13 cellular contexts compared by ENCODE assay signal in genomic region chr7:102978280-102978679, GRCh38.
A peak's percentile ranks its signal among the peaks of the same experiment; 100 is the strongest.
DNase-seq lines count a peak whose midpoint lies in the region; ATAC-seq and TF ChIP-seq lines count a peak whose summit lies in the region.
"Had no signal": no experiment of that assay in that cellular context is flagged by ENCODE, and none has a peak within 500 bp of the region (broad histone marks: within the 10 kb centered on the region; RNA-seq: fewer than 3 reads in every experiment).

No MANE protein-coding gene starts in this region.

- H3K4me3 ChIP-seq in mammary epithelial cell (replicated peaks in 1 of 3; ENCODE audit: insufficient read depth in 1 of 3, low read depth in 2 of 3, low read length in 3 of 3) (no peak overlapping the region), left lung (no peak overlapping the region)
- H3K4me3 ChIP-seq: colonic mucosa had no signal

- in situ Hi-C loops in Caki2 (cut with HindIII; ENCODE audit: low pct_unique_long_range_greater_than_20kb, low sequenced_read_pairs) (no loop called here), mammary epithelial cell (cut with MboI; ENCODE audit: low sequenced_read_pairs in 2 of 2) (no loop called here)

- H3K27me3 ChIP-seq in mammary epithelial cell (ENCODE audit: insufficient read depth, low read length) (no peaks in the 10 kb centered on the region), left lung (no peaks in the 10 kb centered on the region)
- H3K27me3 ChIP-seq: colonic mucosa had no signal

- CTCF ChIA-PET in mammary epithelial cell (lab: Charles Lee; ENCODE audit: low non-redundant PET), result no interaction called here

- H3K79me2 ChIP-seq in mammary epithelial cell (ENCODE audit: insufficient read depth, low read length), result no peaks in the 10 kb centered on the region
- H3K79me2 ChIP-seq: parathyroid adenoma had no signal

- peaks cover 9% of the 10 kb centered on the region for H3K4me1 ChIP-seq in mammary epithelial cell (ENCODE audit: insufficient read depth, low read length)
- H3K4me1 ChIP-seq in left lung, result no peaks in the 10 kb centered on the region
- H3K4me1 ChIP-seq: colonic mucosa, parathyroid adenoma had no signal

- H4K20me1 ChIP-seq in mammary epithelial cell (ENCODE audit: insufficient read depth, low read length), result no peaks in the 10 kb centered on the region

- peak overlapping the region; percentile 38 for H3K27ac ChIP-seq in mammary epithelial cell (ENCODE audit: insufficient read depth, low read depth, low read length)
- H3K27ac ChIP-seq in left lung, result no peak overlapping the region
- H3K27ac ChIP-seq: colonic mucosa, parathyroid adenoma had no signal

- H3K9me3 ChIP-seq in mammary epithelial cell (replicated peaks; ENCODE audit: insufficient read depth, low read length) (no peaks in the 10 kb centered on the region), left lung (peaks cover 0 to 3% of the 10 kb centered on the region in 2 donors)
- H3K9me3 ChIP-seq: colonic mucosa had no signal

- TF ChIP-seq CTCF in mammary epithelial cell (conservative IDR thresholded peaks at IDR 0.05 in 1 of 2, IDR thresholded peaks at IDR 0.05 in 1 of 2; ENCODE audit: extremely low read depth in 1 of 2, insufficient read depth in 1 of 2, low read depth in 1 of 2, low read length in 2 of 2) (no peak), left lung (IDR thresholded peaks at IDR 0.05) (no peak)

- H3K4me2 ChIP-seq in mammary epithelial cell (ENCODE audit: insufficient read depth, low read depth, low read length), result no peak overlapping the region

- 43% methylated on average over 6 of the region's 6 CpGs for WGBS in mammary epithelial cell (ENCODE audit: low coverage, missing lambda C conversion rate)

- no peak overlapping the region for H3K9ac ChIP-seq in mammary epithelial cell (ENCODE audit: insufficient read depth, low read length)
- H3K9ac ChIP-seq: parathyroid adenoma had no signal

- no TSS peak for BruUV-seq in mammary epithelial cell (replicated peaks; lab: Mats Ljungman, UMichigan)

- dilution Hi-C loops in mammary epithelial cell (cut with HindIII; ENCODE audit: low sequenced_read_pairs), result no loop called here

- intact Hi-C loops in mammary epithelial cell (cut with micrococcal nuclease), result no loop called here
- intact Hi-C loops in left lung (cut with DNase I), result no loop called here

- no peak for ATAC-seq in left lung
- no peak for ATAC-seq in GM18909 (IDR thresholded peaks at IDR 0.05; ENCODE audit: poor library complexity, unreplicated experiment)

- no peaks in the 10 kb centered on the region for H3K36me3 ChIP-seq in mammary epithelial cell (ENCODE audit: insufficient read depth, low read length)
- no peaks in the 10 kb centered on the region for H3K36me3 ChIP-seq in left lung
- H3K36me3 ChIP-seq: colonic mucosa had no signal

- DNase-seq in Caki2 (ENCODE audit: low read depth) (peak; percentile 42), M059J (ENCODE audit: low read depth) (peak; percentile 95), mammary epithelial cell (peak; percentile 74), left lung (peak; percentile 66 to 71), NCI-H524 (lab: John Stamatoyannopoulos, UW) (no peak), T-helper 1 cell (no peak), DMS153 (lab: John Stamatoyannopoulos, UW) (no peak)
- DNase-seq: activated CD8-positive, alpha-beta memory T cell treated with anti-CD3 and anti-CD28 coated beads, Interleukin-2, amount 50 U/mL, for 4 hours; colonic mucosa; GOT3; NCI-H2171 had no signal

- peak overlapping the region; percentile 86 for H2AFZ ChIP-seq in mammary epithelial cell (ENCODE audit: low read depth, low read length)
- H2AFZ ChIP-seq: parathyroid adenoma had no signal

Comparison
In these comparisons a context has a peak if more than half of its experiments do, and no peak if none do; other contexts are left out.
1. DNase-seq: peak in Caki2 (single experiment), M059J (single experiment), mammary epithelial cell (single experiment) and left lung (2 of 2); none in NCI-H524 (0 of 2), T-helper 1 cell (0 of 5) and DMS153 (single experiment).